11 cellular contexts compared by ENCODE assay signal in the genomic region with DNA sequence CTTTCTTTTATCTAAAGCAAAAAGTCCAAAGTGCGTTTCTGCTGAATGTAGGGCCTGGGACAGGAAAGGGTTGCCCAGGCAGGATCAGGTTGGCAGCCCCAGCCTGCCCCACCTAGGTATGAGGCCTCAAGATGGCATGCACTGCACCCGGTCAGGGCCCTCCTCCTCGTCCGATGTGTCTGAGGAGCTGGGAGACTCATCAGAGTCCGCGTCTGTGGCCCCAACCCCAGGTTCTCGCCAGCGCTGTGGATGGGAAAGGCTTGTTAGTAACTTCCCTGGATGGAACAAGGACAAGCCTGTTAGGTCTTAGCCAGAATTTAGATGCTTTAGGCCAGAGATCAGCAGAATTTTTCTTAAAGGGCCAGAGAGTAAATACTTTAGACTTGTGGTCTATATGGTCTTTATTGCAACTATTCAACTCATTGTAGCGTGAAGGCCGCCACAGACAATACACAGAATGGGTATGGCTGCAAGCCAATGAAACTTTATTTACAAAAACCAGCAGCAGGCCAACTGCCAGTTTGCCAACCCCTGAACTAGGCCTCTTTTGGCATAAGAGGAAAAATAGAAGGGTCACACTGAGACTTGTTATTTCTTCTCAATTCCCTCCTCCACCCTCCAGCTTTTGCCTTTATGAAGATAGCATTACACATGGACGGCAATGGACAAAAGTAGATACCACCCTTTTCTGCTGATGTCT. TPM values are rescaled to one million over a fixed set of nuclear protein-coding genes. Genes with fewer than 3 reads are reported as not detected.
DNase-seq lines count a peak whose midpoint lies in the region; ATAC-seq, FAIRE-seq and TF ChIP-seq lines count a peak whose summit lies in the region.
"Had no signal": no experiment of that assay in that cellular context is flagged by ENCODE, and none has a peak within 500 bp of the region (broad histone marks: within the 10 kb centered on the region; RNA-seq: fewer than 3 reads in every experiment).

No MANE protein-coding gene starts in this region.

- no peak for ATAC-seq in GM12878
- ATAC-seq in GM18909 (IDR thresholded peaks at IDR 0.05; ENCODE audit: poor library complexity, unreplicated experiment), result no peak
- no peak for ATAC-seq in GM21360 (IDR thresholded peaks at IDR 0.05; ENCODE audit: unreplicated experiment)
- ATAC-seq in natural killer cell, result no peak

- H3K9ac ChIP-seq in GM23248 (peak overlapping the region; percentile 53; the same call in 1 of the 2 replicates), GM12878 (ENCODE audit: control insufficient read depth, insufficient read depth, low read length) (no peak overlapping the region), endodermal cell (ENCODE audit: extremely low read depth, low read length, poor library complexity, severe bottlenecking) (no peak overlapping the region)

- TF ChIP-seq CTCF in GM12878 (IDR thresholded peaks at IDR 0.05 in 2 of 3, conservative IDR thresholded peaks at IDR 0.05 in 1 of 3; ENCODE audit: control insufficient read depth in 2 of 3, extremely low read depth in 1 of 3, insufficient read depth in 1 of 3, low read depth in 3 of 3, low read length in 3 of 3) (no peak), endodermal cell (conservative IDR thresholded peaks at IDR 0.05) (no peak), natural killer cell (IDR thresholded peaks at IDR 0.05) (no peak)

- CTCF ChIA-PET in GM12878 (lab: Yijun Ruan, JAX), result interaction anchor here (1.0 to 6.7 kb wide), 5 partner anchors 9 to 35 kb away, joined by 3 to 82 read pairs (median 9); partner anchors contain the start of gene CASQ1

- H3K27me3 Mint-ChIP-seq in endodermal cell (ENCODE audit: insufficient read depth) (no peaks in the 10 kb centered on the region), natural killer cell (ENCODE audit: low read depth in 2 of 2) (no peaks in the 10 kb centered on the region)

- H3K9me3 Mint-ChIP-seq in endodermal cell (no peaks in the 10 kb centered on the region), natural killer cell (no peaks in the 10 kb centered on the region)

- H3K4me1 Mint-ChIP-seq in endodermal cell (peaks cover 14% of the 10 kb centered on the region), natural killer cell (no peaks in the 10 kb centered on the region)

- POLR2A ChIA-PET in GM12878 (lab: Charles Lee), result interaction anchor here (0.8 to 1.3 kb wide), 2 partner anchors 11 to 16 kb away, joined by 3 to 4 read pairs; no protein-coding TSS in a partner anchor

- H3K4me2 ChIP-seq in GM23248 (ENCODE audit: unreplicated experiment) (no peak overlapping the region), GM12878 (ENCODE audit: control insufficient read depth, insufficient read depth) (no peak overlapping the region)

- 50% methylated on average over 11 of the region's 11 CpGs for WGBS in GM23248 (ENCODE audit: low coverage in 1 of 2, low lambda C conversion rate in 2 of 2, missing lambda C conversion rate in 2 of 2), 2 experiments
- 93% methylated on average over 11 of the region's 11 CpGs for WGBS in GM12878 (ENCODE audit: insufficient coverage, insufficient replicate concordance, low lambda C conversion rate, missing lambda C conversion rate)
- WGBS in small intestine, 3 donors, result 38 to 54% (median 49%) methylated on average over 11 of the region's 11 CpGs
- 88 to 93% methylated on average over 5 to 11 of the region's 11 CpGs for WGBS in endodermal cell (ENCODE audit: insufficient coverage in 1 of 2, insufficient read length in 1 of 2), 2 experiments

- peaks cover 90% of the 10 kb centered on the region for H3F3A ChIP-seq in GM23248 (ENCODE audit: insufficient read depth)

- H2AFZ ChIP-seq in GM23248 (no peak overlapping the region), GM12878 (ENCODE audit: control insufficient read depth, low read depth, low read length) (no peak overlapping the region)

- H3K9me3 ChIP-seq in GM23248 (ENCODE audit: low read depth), result no peaks in the 10 kb centered on the region
- no peaks in the 10 kb centered on the region for H3K9me3 ChIP-seq in GM12878 (replicated peaks; ENCODE audit: control insufficient read depth, insufficient read depth, low read length)
- no peaks in the 10 kb centered on the region for H3K9me3 ChIP-seq in small intestine (ENCODE audit: control insufficient read depth, low read depth)
- no peaks in the 10 kb centered on the region for H3K9me3 ChIP-seq in endodermal cell (ENCODE audit: control insufficient read depth, low read length)

- peak; percentile 72 for DNase-seq in GM23248
- no peak for DNase-seq in GM12878 (ENCODE audit: low read depth, low spot score)
- DNase-seq in islet precursor cell, result peak; percentile 44
- DNase-seq in small intestine, result peak; percentile 84
- DNase-seq in endodermal cell, result no peak
- DNase-seq in natural killer cell, result no peak
- DNase-seq: GF-D8, T-helper 9 cell had no signal

- H3K4me3 Mint-ChIP-seq in endodermal cell (no peak overlapping the region), natural killer cell (no peak overlapping the region)

- no peak overlapping the region for H3K4me3 ChIP-seq in GM23248
- H3K4me3 ChIP-seq in GM12878, result no peak overlapping the region
- no peak overlapping the region for H3K4me3 ChIP-seq in small intestine (ENCODE audit: low read depth in 1 of 2, low read length in 2 of 2)
- H3K4me3 ChIP-seq in endodermal cell (ENCODE audit: low read length), result no peak overlapping the region

- H3K36me3 ChIP-seq in GM23248 (ENCODE audit: low read depth), result peaks cover 60% of the 10 kb centered on the region
- H3K36me3 ChIP-seq in GM12878 (ENCODE audit: control insufficient read depth in 2 of 2, insufficient read depth in 2 of 2, low read length in 1 of 2), result peaks cover 21 to 26% of the 10 kb centered on the region in 2 experiments
- H3K36me3 ChIP-seq in small intestine (ENCODE audit: control insufficient read depth in 2 of 2, insufficient read depth in 2 of 2, low read length in 2 of 2), result peaks cover 28 to 33% of the 10 kb centered on the region in 2 donors
- peaks cover 96% of the 10 kb centered on the region for H3K36me3 ChIP-seq in endodermal cell (ENCODE audit: control insufficient read depth, insufficient read depth, low read length)

- H3K36me3 Mint-ChIP-seq in endodermal cell (ENCODE audit: low read depth) (peaks cover 78% of the 10 kb centered on the region), natural killer cell (peaks cover 10% of the 10 kb centered on the region)

- TF ChIP-seq EP300 in GM12878 (IDR thresholded peaks at IDR 0.05; ENCODE audit: borderline replicate concordance in 1 of 2, control insufficient read depth in 1 of 2, low read depth in 2 of 2, low read length in 2 of 2), result no peak

- intact Hi-C loops in GM12878 (cut with micrococcal nuclease; ENCODE audit: unreplicated experiment), result no loop called here
- intact Hi-C loops in natural killer cell (cut with micrococcal nuclease), result no loop called here

- RAD21 ChIA-PET in GM12878 (lab: Charles Lee; ENCODE audit: unreplicated experiment), result interaction anchor here (3.2 to 3.9 kb wide), 2 partner anchors 34 to 117 kb away, joined by 10 to 20 read pairs; no protein-coding TSS in a partner anchor

- H3K27ac ChIP-seq in GM23248, result peak overlapping the region; percentile 78
- no peak overlapping the region for H3K27ac ChIP-seq in GM12878 (ENCODE audit: control insufficient read depth, insufficient read depth)
- H3K27ac ChIP-seq in small intestine (ENCODE audit: low read depth in 1 of 2, low read length in 1 of 2), result peak overlapping the region; percentile 28 to 64
- H3K27ac ChIP-seq in endodermal cell (ENCODE audit: low read depth, low read length), result no peak overlapping the region

- no peak overlapping the region for H3K27ac Mint-ChIP-seq in endodermal cell
- H3K27ac Mint-ChIP-seq in natural killer cell, result no peak overlapping the region

- no peak for TF ChIP-seq RAD21 in GM12878 (IDR thresholded peaks at IDR 0.05; ENCODE audit: insufficient read depth, low read depth, low read length)

- H3K4me1 ChIP-seq in GM23248 (ENCODE audit: insufficient read depth) (peaks cover 59% of the 10 kb centered on the region), GM12878 (ENCODE audit: control insufficient read depth, insufficient read depth, low read length) (no peaks in the 10 kb centered on the region), small intestine (ENCODE audit: control insufficient read depth in 2 of 2, insufficient read depth in 1 of 2, low read depth in 1 of 2, low read length in 1 of 2) (peaks cover 0 to 4% of the 10 kb centered on the region in 2 donors), endodermal cell (ENCODE audit: control insufficient read depth, insufficient read depth, low read length) (peaks cover under 1% of the 10 kb centered on the region)

- H3K27me3 ChIP-seq in GM23248 (replicated peaks; ENCODE audit: insufficient read depth), result no peaks in the 10 kb centered on the region
- H3K27me3 ChIP-seq in GM12878 (replicated peaks in 1 of 2; ENCODE audit: control insufficient read depth in 2 of 2, insufficient read depth in 2 of 2, low read length in 1 of 2), result no peaks in the 10 kb centered on the region
- H3K27me3 ChIP-seq in small intestine (ENCODE audit: control insufficient read depth in 2 of 2, insufficient read depth in 2 of 2, low read length in 2 of 2), result no peaks in the 10 kb centered on the region
- no peaks in the 10 kb centered on the region for H3K27me3 ChIP-seq in endodermal cell (ENCODE audit: control insufficient read depth, insufficient read depth, low read length, poor library complexity, severe bottlenecking)

- TF ChIP-seq POLR2A in GM12878 (IDR thresholded peaks at IDR 0.05; ENCODE audit: low read depth, low read length), result peak; percentile 37; the same call in 1 of the 2 replicates

- in situ Hi-C loops in GM23248 (cut with MboI) (no loop called here), GM12878 (cut with MboI) (no loop called here)

- no peak for FAIRE-seq in GM12878 (lab: Jason Lieb, UNC)
- FAIRE-seq in small intestine (lab: Jason Lieb, UNC), result no peak
- FAIRE-seq: islet of Langerhans had no signal

- no peaks in the 10 kb centered on the region for H3K9me2 ChIP-seq in GM23248 (ENCODE audit: insufficient read depth)

- SMC1A ChIA-PET in GM12878 (lab: Charles Lee; ENCODE audit: uncharacterized antibody, unreplicated experiment), result interaction anchor here (3.0 to 4.9 kb wide), 3 partner anchors 10 to 26 kb away, joined by 20 to 51 read pairs (median 32); partner anchors contain the start of gene CASQ1

- no peaks in the 10 kb centered on the region for H4K20me1 ChIP-seq in GM23248 (ENCODE audit: insufficient read depth)
- H4K20me1 ChIP-seq in GM12878 (ENCODE audit: control insufficient read depth, insufficient read depth), result no peaks in the 10 kb centered on the region

- H3K79me2 ChIP-seq in GM23248 (ENCODE audit: insufficient read depth) (peaks cover 17% of the 10 kb centered on the region; the same call in 1 of the 2 replicates), GM12878 (ENCODE audit: control insufficient read depth, insufficient read depth, low read length) (no peaks in the 10 kb centered on the region)

- BruUV-seq in GM12878 (replicated peaks; lab: Mats Ljungman, UMichigan), result no TSS peak

RNA-seq across cellular contexts. Expression of gene PEA15, which starts 12.4 kb away (rescaled TPM):
- total RNA-seq in GM23248 (2014; rRNA removed; shearing (Covaris generic)), result 368 and 415 TPM in 2 replicates
- polyA plus RNA-seq in GM23248 (2016; fragmentation: Nextera tagmentation; extraction: Ambion mirVana) (638 and 651 TPM in 2 replicates), GM12878 (2011; rRNA removed) (173 and 185 TPM in 2 replicates), GM12878 (2014; fragmentation: Illumina TruSeq; extraction: Trizol) (269 and 323 TPM in 2 replicates), GM12878 (2014; fragmentation: Nextera tagmentation; extraction: Ambion mirVana) (10 to 100 TPM; 15.1 to 28.2 TPM), GM12878 (2014; rRNA removed) (113 and 119 TPM in 2 replicates), GM12878 (2016; fragmentation: Nextera tagmentation; extraction: Ambion mirVana) (10 to 100 TPM; 64.4 to 68.2 TPM), small intestine (100 to 1,000 TPM in 1 of 3 donors, 10 to 100 TPM in 2; 15.2 to 116 (median 54.3) TPM)
- total RNA-seq in GM12878 (2013; cell fraction: nucleolus; rRNA removed), result 11.8 and 13.4 TPM in 2 replicates
- total RNA-seq in GM12878 (2014; rRNA removed) (37.6 and 40.2 TPM in 2 replicates), GM12878 (2014; rRNA removed; fragmentation: Illumina TruSeq; extraction: Trizol) (65.1 and 68.1 TPM in 2 replicates), GM12878 (2021) (66.2 and 69.1 TPM in 2 replicates), endodermal cell (10 to 100 TPM; 55.9 to 56.3 TPM), natural killer cell (10 to 100 TPM; 25.3 to 27.9 (median 25.5) TPM)
- 24.7 TPM for polyA plus RNA-seq in GM12878 (2011; ENCODE audit: low read depth)
- polyA plus RNA-seq in GM12878 (2011; cell fraction: cytosol; rRNA removed), result 166 and 185 TPM in 2 replicates
- 69.5 and 83.5 TPM in 2 replicates for polyA plus RNA-seq in GM12878 (2011; cell fraction: nucleus; rRNA removed)
- polyA plus RNA-seq in GM12878 (2012), result 41.8 and 56.2 TPM in 2 replicates
- 89.0 and 91.0 TPM in 2 replicates for polyA minus RNA-seq in GM12878 (2011; rRNA and poly(A)+ RNA removed)
- polyA minus RNA-seq in GM12878 (2011; cell fraction: cytosol; rRNA and poly(A)+ RNA removed), result 15.2 and 20.8 TPM in 2 replicates
- polyA minus RNA-seq in GM12878 (2011; cell fraction: nucleus; rRNA and poly(A)+ RNA removed), result 8.1 and 11.2 TPM in 2 replicates
- 393 TPM for polyA plus RNA-seq in endodermal cell (2013, experiment 1 of 2)
- 402 TPM for polyA plus RNA-seq in endodermal cell (2013, experiment 2 of 2)

RNA-seq across cellular contexts. Expression of gene CASQ1, which starts 27.2 kb away (rescaled TPM):
- 0.11 and 0.51 TPM in 2 replicates for total RNA-seq in GM23248 (2014; rRNA removed; shearing (Covaris generic))
- polyA plus RNA-seq in GM23248 (2016; fragmentation: Nextera tagmentation; extraction: Ambion mirVana) (0.10 TPM in 1 of 2 replicates, not detected in the other), GM12878 (2011; rRNA removed) (0.73 and 0.77 TPM in 2 replicates), GM12878 (2014; fragmentation: Illumina TruSeq; extraction: Trizol) (0.40 and 0.92 TPM in 2 replicates), GM12878 (2014; fragmentation: Nextera tagmentation; extraction: Ambion mirVana) (under 1 TPM; 0.22 to 0.61 TPM), GM12878 (2014; rRNA removed) (0.44 and 0.95 TPM in 2 replicates), GM12878 (2016; fragmentation: Nextera tagmentation; extraction: Ambion mirVana) (under 1 TPM; 0.10 to 0.42 TPM), small intestine (under 1 TPM; 0.45 to 0.66 (median 0.54) TPM)
- 1.0 and 1.7 TPM in 2 replicates for total RNA-seq in GM12878 (2013; cell fraction: nucleolus; rRNA removed)
- total RNA-seq in GM12878 (2014; rRNA removed) (0.28 and 0.38 TPM in 2 replicates), GM12878 (2014; rRNA removed; fragmentation: Illumina TruSeq; extraction: Trizol) (0.14 and 0.27 TPM in 2 replicates), GM12878 (2021) (0.21 and 0.40 TPM in 2 replicates), endodermal cell (under 1 TPM; 0.29 to 0.77 TPM), natural killer cell (not detected)
- polyA plus RNA-seq in GM12878 (2011; ENCODE audit: low read depth), result 0.91 TPM
- polyA plus RNA-seq in GM12878 (2011; cell fraction: cytosol; rRNA removed), result 0.28 and 0.37 TPM in 2 replicates
- polyA plus RNA-seq in GM12878 (2011; cell fraction: nucleus; rRNA removed), result 2.6 and 3.0 TPM in 2 replicates
- 0.59 and 0.72 TPM in 2 replicates for polyA plus RNA-seq in GM12878 (2012)
- polyA minus RNA-seq in GM12878 (2011; rRNA and poly(A)+ RNA removed), result 0.10 TPM in 1 of 2 replicates, not detected in the other
- not detected in 2 replicates for polyA minus RNA-seq in GM12878 (2011; cell fraction: cytosol; rRNA and poly(A)+ RNA removed)
- polyA minus RNA-seq in GM12878 (2011; cell fraction: nucleus; rRNA and poly(A)+ RNA removed), result 0.57 TPM in 1 of 2 replicates, not detected in the other
- polyA plus RNA-seq in endodermal cell (2013, experiment 1 of 2), result 0.96 TPM
- polyA plus RNA-seq in endodermal cell (2013, experiment 2 of 2), result 1.0 TPM

RNA-seq across cellular contexts. Expression of gene DCAF8, which starts 44.7 kb away (rescaled TPM):
- total RNA-seq in GM23248 (2014; rRNA removed; shearing (Covaris generic)), result 58.9 and 79.7 TPM in 2 replicates
- polyA plus RNA-seq in GM23248 (2016; fragmentation: Nextera tagmentation; extraction: Ambion mirVana) (78.9 and 80.4 TPM in 2 replicates), GM12878 (2011; rRNA removed) (152 and 168 TPM in 2 replicates), GM12878 (2014; fragmentation: Illumina TruSeq; extraction: Trizol) (88.0 and 110 TPM in 2 replicates), GM12878 (2014; fragmentation: Nextera tagmentation; extraction: Ambion mirVana) (10 to 100 TPM; 10.4 to 18.7 TPM), GM12878 (2014; rRNA removed) (100 and 101 TPM in 2 replicates), GM12878 (2016; fragmentation: Nextera tagmentation; extraction: Ambion mirVana) (10 to 100 TPM; 83.1 to 86.0 TPM), small intestine (10 to 100 TPM; 43.5 to 62.2 (median 56.1) TPM)
- total RNA-seq in GM12878 (2013; cell fraction: nucleolus; rRNA removed), result 503 and 542 TPM in 2 replicates
- total RNA-seq in GM12878 (2014; rRNA removed) (81.3 and 95.1 TPM in 2 replicates), GM12878 (2014; rRNA removed; fragmentation: Illumina TruSeq; extraction: Trizol) (69.1 and 70.0 TPM in 2 replicates), GM12878 (2021) (88.9 and 108 TPM in 2 replicates), endodermal cell (100 to 1,000 TPM; 185 to 238 TPM), natural killer cell (100 to 1,000 TPM; 189 to 201 (median 189) TPM)
- 49.4 TPM for polyA plus RNA-seq in GM12878 (2011; ENCODE audit: low read depth)
- polyA plus RNA-seq in GM12878 (2011; cell fraction: cytosol; rRNA removed), result 93.7 and 126 TPM in 2 replicates
- 759 and 982 TPM in 2 replicates for polyA plus RNA-seq in GM12878 (2011; cell fraction: nucleus; rRNA removed)
- 81.8 and 83.3 TPM in 2 replicates for polyA plus RNA-seq in GM12878 (2012)
- polyA minus RNA-seq in GM12878 (2011; rRNA and poly(A)+ RNA removed), result 97.6 and 114 TPM in 2 replicates
- polyA minus RNA-seq in GM12878 (2011; cell fraction: cytosol; rRNA and poly(A)+ RNA removed), result 29.4 and 47.1 TPM in 2 replicates
- polyA minus RNA-seq in GM12878 (2011; cell fraction: nucleus; rRNA and poly(A)+ RNA removed), result 136 and 161 TPM in 2 replicates
- polyA plus RNA-seq in endodermal cell (2013, experiment 1 of 2), result 143 TPM
- polyA plus RNA-seq in endodermal cell (2013, experiment 2 of 2), result 122 TPM

Comparison
In these comparisons a context has a peak if more than half of its experiments do, and no peak if none do; other contexts are left out.
1. DNase-seq: peak in GM23248 (single experiment), islet precursor cell (single experiment) and small intestine (single experiment); none in GM12878 (single experiment), endodermal cell (single experiment) and natural killer cell (single experiment).
2. H3K27ac ChIP-seq: peak in GM23248 (single experiment) and small intestine (2 of 2); none in GM12878 (single experiment) and endodermal cell (single experiment).